ENCODE assay signal across 25 cellular contexts in the genomic region with DNA sequence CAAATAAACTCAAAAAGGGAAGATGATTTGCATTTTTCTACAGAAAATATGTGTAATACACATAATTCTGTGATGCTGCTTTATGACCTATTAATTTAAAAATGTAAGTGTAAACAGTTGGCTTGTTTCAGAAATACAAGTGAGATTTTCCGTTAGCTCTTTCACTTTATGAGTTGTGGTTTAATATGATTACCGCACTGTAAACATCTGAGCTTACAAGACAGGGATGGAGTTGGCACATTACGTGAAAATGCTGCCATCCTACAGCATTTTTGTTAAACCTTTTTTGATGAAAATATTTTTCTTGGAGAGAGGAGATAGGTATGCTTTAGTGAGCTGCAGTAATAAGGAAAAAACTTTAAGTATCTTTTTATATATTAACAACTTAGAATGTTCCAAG.
DNase-seq lines count a peak whose midpoint lies in the region; ATAC-seq and TF ChIP-seq lines count a peak whose summit lies in the region.
"Had no signal": no experiment of that assay in that cellular context is flagged by ENCODE, and none has a peak within 500 bp of the region (broad histone marks: within the 10 kb centered on the region; RNA-seq: fewer than 3 reads in every experiment).

No MANE protein-coding gene starts in this region.

- H3K9ac ChIP-seq in Karpas-422 (ENCODE audit: low read length), result no peak overlapping the region
- H3K9ac ChIP-seq: BLaER1, GM23248 had no signal

- peak; percentile 11 for DNase-seq in EH (ENCODE audit: low read depth)
- DNase-seq in M059J (ENCODE audit: low read depth), result peak; percentile 62
- peak; percentile 60 for DNase-seq in fibroblast of gingiva (ENCODE audit: low read depth)
- no peak for DNase-seq in osteoblast (ENCODE audit: insufficient read length, low spot score, missing footprints)
- DNase-seq in midbrain (lab: John Stamatoyannopoulos, UW), result no peak
- no peak for DNase-seq in Karpas-422
- DNase-seq in CD1c-positive myeloid dendritic cell (ENCODE audit: extremely low spot score), result no peak
- DNase-seq: CD4-positive, alpha-beta T cell; DMS79 treated with DMSO at 0.1 percent for 48 hours; GM23248; KG1; NCI-H1092; NCI-H1417 treated with DMSO at 0.1 percent for 48 hours; NCI-H187 treated with DMSO at 0.1 percent for 48 hours; NCI-H446; NCI-H526; NCI-H82; NK-92 treated with Interleukin-12 subunit alpha and Interleukin-12 subunit beta, amount 100 ng/mL, for 24 hours; Right ventricle myocardium superior; RPMI8226; T-cell had no signal

- H3K9me2 ChIP-seq in Karpas-422 (replicated peaks; ENCODE audit: insufficient read depth, low read length), result no peaks in the 10 kb centered on the region

- H3K4me1 ChIP-seq in osteoblast (ENCODE audit: insufficient read depth, low read length), result peaks cover 3% of the 10 kb centered on the region
- no peaks in the 10 kb centered on the region for H3K4me1 ChIP-seq in Karpas-422 (ENCODE audit: low read length)
- H3K4me1 ChIP-seq: BLaER1, HAP-1 had no signal

- no peaks in the 10 kb centered on the region for H3K79me2 ChIP-seq in osteoblast (ENCODE audit: insufficient read depth, low read length)
- no peaks in the 10 kb centered on the region for H3K79me2 ChIP-seq in Karpas-422 (ENCODE audit: low read length)

- no peak for ATAC-seq in GM18867 (IDR thresholded peaks at IDR 0.05; ENCODE audit: unreplicated experiment)
- ATAC-seq: T-cell had no signal

- no peak overlapping the region for H3K4me3 ChIP-seq in osteoblast (ENCODE audit: insufficient read depth, low read length)
- H3K4me3 ChIP-seq in Karpas-422 (ENCODE audit: low read length), result no peak overlapping the region
- H3K4me3 ChIP-seq: BLaER1, GM23248, HAP-1, SJSA1 had no signal

- H4K20me1 ChIP-seq in osteoblast (ENCODE audit: insufficient read depth, low read length) (no peaks in the 10 kb centered on the region), Karpas-422 (ENCODE audit: insufficient read depth, low read depth, low read length) (no peaks in the 10 kb centered on the region)
- H4K20me1 ChIP-seq: BLaER1 had no signal

- H3K4me2 ChIP-seq in osteoblast (ENCODE audit: insufficient read depth, low read length) (peak overlapping the region; percentile 21), Karpas-422 (ENCODE audit: low read depth, low read length, poor library complexity, severe bottlenecking) (no peak overlapping the region)
- H3K4me2 ChIP-seq: BLaER1 had no signal

- H3K27me3 ChIP-seq in osteoblast (ENCODE audit: insufficient read depth, low read length) (no peaks in the 10 kb centered on the region), Karpas-422 (ENCODE audit: low read length) (no peaks in the 10 kb centered on the region)
- H3K27me3 ChIP-seq: BLaER1, SJSA1 had no signal

- H3K27ac ChIP-seq in osteoblast (ENCODE audit: low read depth, low read length) (peak overlapping the region; percentile 53), Karpas-422 (ENCODE audit: low read length) (no peak overlapping the region)
- H3K27ac ChIP-seq: BLaER1, GM23248, SJSA1 had no signal

- no peaks in the 10 kb centered on the region for H3K9me3 ChIP-seq in osteoblast (ENCODE audit: low read depth, low read length)
- H3K9me3 ChIP-seq in Karpas-422 (ENCODE audit: low read length), result peaks cover 30% of the 10 kb centered on the region
- H3K9me3 ChIP-seq: BLaER1, HAP-1, SJSA1 had no signal

- H3K36me3 ChIP-seq in osteoblast (ENCODE audit: insufficient read depth, low read length) (no peaks in the 10 kb centered on the region), Karpas-422 (ENCODE audit: insufficient read depth, low read length) (no peaks in the 10 kb centered on the region)
- H3K36me3 ChIP-seq: BLaER1, HAP-1, SJSA1 had no signal

- H2AFZ ChIP-seq in osteoblast (ENCODE audit: low read length) (no peak overlapping the region), Karpas-422 (ENCODE audit: low read length) (no peak overlapping the region)
- H2AFZ ChIP-seq: GM23248 had no signal

- no peak for TF ChIP-seq CTCF in osteoblast (IDR thresholded peaks at IDR 0.05; ENCODE audit: extremely low read depth, low read depth, low read length)

Comparison
In these comparisons a context has a peak if more than half of its experiments do, and no peak if none do; other contexts are left out.
1. DNase-seq: peak in EH (single experiment), M059J (single experiment) and fibroblast of gingiva (single experiment); none in osteoblast (single experiment), midbrain (single experiment), Karpas-422 (single experiment) and CD1c-positive myeloid dendritic cell (single experiment).